In the genomic region with DNA sequence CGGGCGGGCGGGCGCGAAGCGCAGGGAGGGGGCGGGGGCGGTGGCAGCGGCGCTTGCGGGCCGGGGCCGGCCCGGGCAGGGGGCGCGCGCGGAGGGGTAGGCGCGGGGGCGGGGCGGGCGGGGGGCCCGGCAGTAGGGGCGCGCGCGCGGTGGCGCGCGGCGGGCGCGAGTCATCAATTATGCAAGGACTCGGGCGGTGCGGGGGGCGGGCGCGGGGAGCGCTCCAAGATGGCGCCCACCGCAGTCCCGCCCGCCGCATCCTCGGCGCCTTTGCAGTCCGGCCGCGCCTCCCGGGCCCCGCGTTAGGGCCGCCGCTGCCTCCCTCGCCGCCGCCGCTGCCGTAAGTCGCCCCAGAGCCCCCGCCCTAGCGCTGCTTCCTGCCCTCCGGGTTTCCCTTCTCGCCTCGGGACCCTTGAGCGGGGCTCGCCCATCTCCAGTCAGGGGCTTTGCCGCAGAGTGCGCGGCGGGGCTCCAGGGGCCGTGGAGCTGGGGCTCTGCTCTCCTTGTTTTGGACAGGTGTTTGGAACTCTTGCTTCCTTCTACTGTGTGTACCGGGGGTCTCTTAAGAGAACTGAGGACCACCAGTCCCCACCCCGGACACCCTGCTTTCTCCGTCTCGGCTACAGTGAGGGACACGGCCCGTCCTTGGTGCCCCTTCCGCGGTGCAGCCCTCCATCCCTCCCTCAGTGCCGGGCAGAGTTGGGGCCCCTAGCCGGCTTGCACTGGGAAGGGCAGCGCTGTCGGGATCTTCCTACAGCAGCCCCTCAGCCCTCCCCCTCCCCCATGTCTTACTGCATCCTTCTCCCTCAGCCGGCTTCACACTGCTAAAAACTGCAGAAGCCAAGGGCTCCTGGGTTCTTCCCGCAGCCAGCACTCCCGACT, we compare ENCODE assay signal across 1 cellular context.
TF ChIP-seq lines count a peak whose summit lies in the region.

A gene (plus strand): TSS at position 214 of the 882 bp plus-strand sequence. CDS start 71,585 bp downstream, outside the sequence.

TF ChIP-seq in HEK293, 187 proteins besides CTCF, POLR2A, EP300 and RAD21 (continued from another document):
- TF ChIP-seq ZNF837 (tag by site-specific recombination; IDR thresholded peaks at IDR 0.05) (no peak), ZNF624 (tag by site-specific recombination; IDR thresholded peaks at IDR 0.05) (no peak), YY2 (tag by site-specific recombination; IDR thresholded peaks at IDR 0.05) (no peak), ZNF660 (tag by site-specific recombination; IDR thresholded peaks at IDR 0.05) (0 out of 2 replicates have a peak, but pooled peaks have one; percentile 17), OSR2 (tag by site-specific recombination; IDR thresholded peaks at IDR 0.05) (no peak), ZNF623 (tag by site-specific recombination; IDR thresholded peaks at IDR 0.05) (no peak), ZNF266 (tag by site-specific recombination; IDR thresholded peaks at IDR 0.05; ENCODE audit: low read depth) (no peak), ZXDB (tag by site-specific recombination; IDR thresholded peaks at IDR 0.05) (0 out of 2 replicates have a peak, but pooled peaks have one; percentile 30), ZNF155 (tag by site-specific recombination; IDR thresholded peaks at IDR 0.05) (no peak), ZSCAN30 (tag by site-specific recombination; IDR thresholded peaks at IDR 0.05) (0 out of 2 replicates have a peak, but pooled peaks have one; percentile 47), ZBTB8A (tag by site-specific recombination; IDR thresholded peaks at IDR 0.05) (peak; percentile 85), OVOL3 (tag by site-specific recombination; IDR thresholded peaks at IDR 0.05) (no peak)
- TF ChIP-seq, protein P1, sequence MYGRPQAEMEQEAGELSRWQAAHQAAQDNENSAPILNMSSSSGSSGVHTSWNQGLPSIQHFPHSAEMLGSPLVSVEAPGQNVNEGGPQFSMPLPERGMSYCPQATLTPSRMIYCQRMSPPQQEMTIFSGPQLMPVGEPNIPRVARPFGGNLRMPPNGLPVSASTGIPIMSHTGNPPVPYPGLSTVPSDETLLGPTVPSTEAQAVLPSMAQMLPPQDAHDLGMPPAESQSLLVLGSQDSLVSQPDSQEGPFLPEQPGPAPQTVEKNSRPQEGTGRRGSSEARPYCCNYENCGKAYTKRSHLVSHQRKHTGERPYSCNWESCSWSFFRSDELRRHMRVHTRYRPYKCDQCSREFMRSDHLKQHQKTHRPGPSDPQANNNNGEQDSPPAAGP (tag by site-specific recombination; IDR thresholded peaks at IDR 0.05): peak; percentile 38
- TF ChIP-seq, protein P2, sequence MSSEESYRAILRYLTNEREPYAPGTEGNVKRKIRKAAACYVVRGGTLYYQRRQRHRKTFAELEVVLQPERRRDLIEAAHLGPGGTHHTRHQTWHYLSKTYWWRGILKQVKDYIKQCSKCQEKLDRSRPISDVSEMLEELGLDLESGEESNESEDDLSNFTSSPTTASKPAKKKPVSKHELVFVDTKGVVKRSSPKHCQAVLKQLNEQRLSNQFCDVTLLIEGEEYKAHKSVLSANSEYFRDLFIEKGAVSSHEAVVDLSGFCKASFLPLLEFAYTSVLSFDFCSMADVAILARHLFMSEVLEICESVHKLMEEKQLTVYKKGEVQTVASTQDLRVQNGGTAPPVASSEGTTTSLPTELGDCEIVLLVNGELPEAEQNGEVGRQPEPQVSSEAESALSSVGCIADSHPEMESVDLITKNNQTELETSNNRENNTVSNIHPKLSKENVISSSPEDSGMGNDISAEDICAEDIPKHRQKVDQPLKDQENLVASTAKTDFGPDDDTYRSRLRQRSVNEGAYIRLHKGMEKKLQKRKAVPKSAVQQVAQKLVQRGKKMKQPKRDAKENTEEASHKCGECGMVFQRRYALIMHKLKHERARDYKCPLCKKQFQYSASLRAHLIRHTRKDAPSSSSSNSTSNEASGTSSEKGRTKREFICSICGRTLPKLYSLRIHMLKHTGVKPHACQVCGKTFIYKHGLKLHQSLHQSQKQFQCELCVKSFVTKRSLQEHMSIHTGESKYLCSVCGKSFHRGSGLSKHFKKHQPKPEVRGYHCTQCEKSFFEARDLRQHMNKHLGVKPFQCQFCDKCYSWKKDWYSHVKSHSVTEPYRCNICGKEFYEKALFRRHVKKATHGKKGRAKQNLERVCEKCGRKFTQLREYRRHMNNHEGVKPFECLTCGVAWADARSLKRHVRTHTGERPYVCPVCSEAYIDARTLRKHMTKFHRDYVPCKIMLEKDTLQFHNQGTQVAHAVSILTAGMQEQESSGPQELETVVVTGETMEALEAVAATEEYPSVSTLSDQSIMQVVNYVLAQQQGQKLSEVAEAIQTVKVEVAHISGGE (tag by site-specific recombination; conservative IDR thresholded peaks at IDR 0.05; ENCODE audit: low read depth): peak; percentile 41; the same call in 1 of the 2 replicates
- TF ChIP-seq, protein P3, sequence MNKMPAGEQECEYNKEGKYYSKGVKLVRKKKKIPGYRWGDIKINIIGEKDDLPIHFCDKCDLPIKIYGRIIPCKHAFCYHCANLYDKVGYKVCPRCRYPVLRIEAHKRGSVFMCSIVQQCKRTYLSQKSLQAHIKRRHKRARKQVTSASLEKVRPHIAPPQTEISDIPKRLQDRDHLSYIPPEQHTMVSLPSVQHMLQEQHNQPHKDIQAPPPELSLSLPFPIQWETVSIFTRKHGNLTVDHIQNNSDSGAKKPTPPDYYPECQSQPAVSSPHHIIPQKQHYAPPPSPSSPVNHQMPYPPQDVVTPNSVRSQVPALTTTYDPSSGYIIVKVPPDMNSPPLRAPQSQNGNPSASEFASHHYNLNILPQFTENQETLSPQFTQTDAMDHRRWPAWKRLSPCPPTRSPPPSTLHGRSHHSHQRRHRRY (tag by site-specific recombination; IDR thresholded peaks at IDR 0.05): no peak
- TF ChIP-seq, protein P4, sequence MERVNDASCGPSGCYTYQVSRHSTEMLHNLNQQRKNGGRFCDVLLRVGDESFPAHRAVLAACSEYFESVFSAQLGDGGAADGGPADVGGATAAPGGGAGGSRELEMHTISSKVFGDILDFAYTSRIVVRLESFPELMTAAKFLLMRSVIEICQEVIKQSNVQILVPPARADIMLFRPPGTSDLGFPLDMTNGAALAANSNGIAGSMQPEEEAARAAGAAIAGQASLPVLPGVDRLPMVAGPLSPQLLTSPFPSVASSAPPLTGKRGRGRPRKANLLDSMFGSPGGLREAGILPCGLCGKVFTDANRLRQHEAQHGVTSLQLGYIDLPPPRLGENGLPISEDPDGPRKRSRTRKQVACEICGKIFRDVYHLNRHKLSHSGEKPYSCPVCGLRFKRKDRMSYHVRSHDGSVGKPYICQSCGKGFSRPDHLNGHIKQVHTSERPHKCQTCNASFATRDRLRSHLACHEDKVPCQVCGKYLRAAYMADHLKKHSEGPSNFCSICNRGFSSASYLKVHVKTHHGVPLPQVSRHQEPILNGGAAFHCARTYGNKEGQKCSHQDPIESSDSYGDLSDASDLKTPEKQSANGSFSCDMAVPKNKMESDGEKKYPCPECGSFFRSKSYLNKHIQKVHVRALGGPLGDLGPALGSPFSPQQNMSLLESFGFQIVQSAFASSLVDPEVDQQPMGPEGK (tag by site-specific recombination; IDR thresholded peaks at IDR 0.05): peak; percentile 58; the same call in 1 of the 2 replicates
- TF ChIP-seq, protein P5, sequence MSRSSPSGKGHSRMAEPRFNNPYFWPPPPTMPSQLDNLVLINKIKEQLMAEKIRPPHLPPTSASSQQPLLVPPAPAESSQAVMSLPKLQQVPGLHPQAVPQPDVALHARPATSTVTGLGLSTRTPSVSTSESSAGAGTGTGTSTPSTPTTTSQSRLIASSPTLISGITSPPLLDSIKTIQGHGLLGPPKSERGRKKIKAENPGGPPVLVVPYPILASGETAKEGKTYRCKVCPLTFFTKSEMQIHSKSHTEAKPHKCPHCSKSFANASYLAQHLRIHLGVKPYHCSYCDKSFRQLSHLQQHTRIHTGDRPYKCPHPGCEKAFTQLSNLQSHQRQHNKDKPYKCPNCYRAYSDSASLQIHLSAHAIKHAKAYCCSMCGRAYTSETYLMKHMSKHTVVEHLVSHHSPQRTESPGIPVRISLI (tag by site-specific recombination; IDR thresholded peaks at IDR 0.05): no peak
- TF ChIP-seq, protein P6, sequence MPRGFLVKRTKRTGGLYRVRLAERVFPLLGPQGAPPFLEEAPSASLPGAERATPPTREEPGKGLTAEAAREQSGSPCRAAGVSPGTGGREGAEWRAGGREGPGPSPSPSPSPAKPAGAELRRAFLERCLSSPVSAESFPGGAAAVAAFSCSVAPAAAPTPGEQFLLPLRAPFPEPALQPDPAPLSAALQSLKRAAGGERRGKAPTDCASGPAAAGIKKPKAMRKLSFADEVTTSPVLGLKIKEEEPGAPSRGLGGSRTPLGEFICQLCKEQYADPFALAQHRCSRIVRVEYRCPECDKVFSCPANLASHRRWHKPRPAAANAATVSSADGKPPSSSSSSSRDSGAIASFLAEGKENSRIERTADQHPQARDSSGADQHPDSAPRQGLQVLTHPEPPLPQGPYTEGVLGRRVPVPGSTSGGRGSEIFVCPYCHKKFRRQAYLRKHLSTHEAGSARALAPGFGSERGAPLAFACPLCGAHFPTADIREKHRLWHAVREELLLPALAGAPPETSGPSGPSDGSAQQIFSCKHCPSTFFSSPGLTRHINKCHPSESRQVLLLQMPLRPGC (tag by site-specific recombination; IDR thresholded peaks at IDR 0.05): no peak
